In genomic region chr4:21879187-21879586, GRCh38 we compare ENCODE assay signal across 17 cellular contexts.
DNase-seq lines count a peak whose midpoint lies in the region; ATAC-seq, FAIRE-seq and TF ChIP-seq lines count a peak whose summit lies in the region.
"Had no signal": no experiment of that assay in that cellular context is flagged by ENCODE, and none has a peak within 500 bp of the region (broad histone marks: within the 10 kb centered on the region; RNA-seq: fewer than 3 reads in every experiment).

No MANE protein-coding gene starts in this region.

- H4K20me1 ChIP-seq in HepG2 (ENCODE audit: insufficient read depth, low read length) (no peaks in the 10 kb centered on the region), endothelial cell of umbilical vein (replicated peaks; ENCODE audit: control insufficient read depth, extremely low read depth, insufficient read depth, low read length) (no peaks in the 10 kb centered on the region)
- H4K20me1 ChIP-seq: BLaER1 treated with 17β-estradiol and CSF1 and Interleukin-3, amounts not matched to agents 10 nM and 100 nM had no signal

- H3K27me3 ChIP-seq in HepG2 (ENCODE audit: control insufficient read depth in 1 of 2, insufficient read depth in 2 of 2, low read length in 2 of 2) (no peaks in the 10 kb centered on the region), right lobe of liver (no peaks in the 10 kb centered on the region), NT2/D1 (ENCODE audit: insufficient read depth, insufficient read length) (no peaks in the 10 kb centered on the region), endothelial cell of umbilical vein (ENCODE audit: control insufficient read depth in 2 of 2, insufficient read depth in 2 of 2, low read length in 2 of 2) (no peaks in the 10 kb centered on the region), ascending aorta (no peaks in the 10 kb centered on the region)
- H3K27me3 ChIP-seq: adrenal gland; BLaER1 treated with 17β-estradiol and CSF1 and Interleukin-3, amounts not matched to agents 10 nM and 100 nM had no signal

- WGBS in HepG2 (ENCODE audit: low lambda C conversion rate) = 0% methylated on average over 3 of the region's 3 CpGs
- 69% methylated on average over 2 of the region's 3 CpGs for WGBS in right lobe of liver (ENCODE audit: insufficient coverage, low coverage, low lambda C conversion rate, missing lambda C conversion rate)

- CTCF ChIA-PET in HepG2 (lab: Yijun Ruan, JAX; ENCODE audit: low intra/inter-chr PET ratio, low total read pairs) = no interaction called here
- CTCF ChIA-PET in endothelial cell of umbilical vein (lab: Charles Lee) = interaction anchor here (0.6 to 1.9 kb wide), 3 partner anchors 21 to 512 kb away, joined by 3 to 20 read pairs (median 4); no protein-coding TSS in a partner anchor

- H3K27ac ChIP-seq in HepG2 (ENCODE audit: extremely low read length, insufficient read depth, low read length) = no peak overlapping the region
- no peak overlapping the region for H3K27ac ChIP-seq in right lobe of liver
- H3K27ac ChIP-seq in endothelial cell of umbilical vein (ENCODE audit: insufficient read depth, low read depth, low read length) = no peak overlapping the region
- H3K27ac ChIP-seq in ascending aorta = no peak overlapping the region
- H3K27ac ChIP-seq: adrenal gland; BLaER1 treated with 17β-estradiol and CSF1 and Interleukin-3, amounts not matched to agents 10 nM and 100 nM; HL-60 had no signal

- FAIRE-seq in HepG2 (lab: Jason Lieb, UNC) (no peak), endothelial cell of umbilical vein (lab: Jason Lieb, UNC) (no peak)
- FAIRE-seq: endometrium, kidney had no signal

- H2AFZ ChIP-seq in HepG2 (ENCODE audit: low read length) (no peak overlapping the region), endothelial cell of umbilical vein (ENCODE audit: low read depth, low read length) (no peak overlapping the region)

- ATAC-seq in HepG2 (peak; percentile 76), right lobe of liver (no peak)

- no peaks in the 10 kb centered on the region for H3K36me3 ChIP-seq in HepG2 (replicated peaks in 1 of 2; ENCODE audit: control insufficient read depth in 1 of 2, insufficient read depth in 2 of 2, low read length in 2 of 2)
- no peaks in the 10 kb centered on the region for H3K36me3 ChIP-seq in right lobe of liver
- H3K36me3 ChIP-seq in NT2/D1 (ENCODE audit: insufficient read depth, insufficient read length, low read length) = no peaks in the 10 kb centered on the region
- no peaks in the 10 kb centered on the region for H3K36me3 ChIP-seq in endothelial cell of umbilical vein (ENCODE audit: control insufficient read depth in 2 of 2, extremely low read depth in 1 of 2, insufficient read depth in 2 of 2, low read length in 2 of 2)
- H3K36me3 ChIP-seq in ascending aorta = no peaks in the 10 kb centered on the region
- H3K36me3 ChIP-seq: adrenal gland; BLaER1 treated with 17β-estradiol and CSF1 and Interleukin-3, amounts not matched to agents 10 nM and 100 nM had no signal

- H3K4me2 ChIP-seq in HepG2 (ENCODE audit: low read depth, low read length) (no peak overlapping the region), endothelial cell of umbilical vein (ENCODE audit: insufficient read depth, low read length) (no peak overlapping the region)
- H3K4me2 ChIP-seq: BLaER1 treated with 17β-estradiol and CSF1 and Interleukin-3, amounts not matched to agents 10 nM and 100 nM had no signal

- no peak for TF ChIP-seq RAD21 in HepG2 (CRISPR knock-in tag; IDR thresholded peaks at IDR 0.05)

- DNase-seq in HepG2 (ENCODE audit: low spot score) (peak; percentile 5), right lobe of liver (no peak), NT2/D1 (ENCODE audit: low read depth, low spot score) (peak; percentile 16), endothelial cell of umbilical vein (ENCODE audit: low read depth, low spot score) (peak; percentile 22), retinal pigment epithelial cell (ENCODE audit: low read depth) (no peak), NCI-H2029 treated with DMSO at 0.1 percent for 48 hours (lab: John Stamatoyannopoulos, UW) (no peak), SW480 (ENCODE audit: low spot score) (no peak), ascending aorta (ENCODE audit: low spot score in 2 of 2) (no peak)
- DNase-seq: activated CD8-positive, alpha-beta memory T cell treated with anti-CD3 and anti-CD28 coated beads, Interleukin-2, amount 50 U/mL, for 4 hours; adrenal gland; kidney; NCI-H82; nucleus accumbens; stimulated activated CD4-positive, alpha-beta T cell treated with anti-CD3 and anti-CD28 coated beads, Interleukin-1b, Interleukin-23, amount 100 ng/mL, for 48 hours had no signal

- intact Hi-C loops in HepG2 (cut with micrococcal nuclease; ENCODE audit: unreplicated experiment) = loop anchor here (1.0 kb wide), 1 partner anchor 90 kb away; no protein-coding TSS in a partner anchor
- intact Hi-C loops in right lobe of liver (cut with DNase I) = no loop called here
- intact Hi-C loops in endothelial cell of umbilical vein (cut with micrococcal nuclease) = loop anchor here (2.0 kb wide), 1 partner anchor 88 kb away; no protein-coding TSS in a partner anchor
- intact Hi-C loops in ascending aorta (cut with DNase I) = no loop called here

- TF ChIP-seq CTCF in HepG2 (CRISPR knock-in tag; IDR thresholded peaks at IDR 0.05) = no peak
- TF ChIP-seq CTCF in right lobe of liver (IDR thresholded peaks at IDR 0.05) = no peak
- TF ChIP-seq CTCF in endothelial cell of umbilical vein (IDR thresholded peaks at IDR 0.05; ENCODE audit: extremely low read depth in 1 of 2, insufficient read depth in 1 of 2, low read depth in 1 of 2, low read length in 2 of 2) = peak in 1 of 2 donors; percentile 13
- peak; percentile 25 for TF ChIP-seq CTCF in retinal pigment epithelial cell (conservative IDR thresholded peaks at IDR 0.05; ENCODE audit: low read depth, low read length)
- TF ChIP-seq CTCF in ascending aorta (IDR thresholded peaks at IDR 0.05) = no peak

- BruUV-seq in HepG2 (replicated peaks; lab: Mats Ljungman, UMichigan) = no TSS peak
- no TSS peak for BruUV-seq in endothelial cell of umbilical vein (replicated peaks; lab: Mats Ljungman, UMichigan)

- TF ChIP-seq EP300 in HepG2 (IDR thresholded peaks at IDR 0.05; ENCODE audit: low read depth in 2 of 2, low read length in 2 of 2) = no peak
- TF ChIP-seq EP300 in HepG2 (CRISPR knock-in tag; IDR thresholded peaks at IDR 0.05; ENCODE audit: borderline replicate concordance) = no peak

- H3K4me3 ChIP-seq in HepG2 (replicated peaks in 1 of 3; ENCODE audit: insufficient read depth in 1 of 3, low read depth in 2 of 3, low read length in 3 of 3) = no peak overlapping the region
- no peak overlapping the region for H3K4me3 ChIP-seq in right lobe of liver
- no peak overlapping the region for H3K4me3 ChIP-seq in NT2/D1 (ENCODE audit: insufficient read length, low read depth)
- no peak overlapping the region for H3K4me3 ChIP-seq in endothelial cell of umbilical vein (replicated peaks in 1 of 3; ENCODE audit: insufficient read depth in 1 of 3, low read depth in 1 of 3, low read length in 3 of 3)
- no peak overlapping the region for H3K4me3 ChIP-seq in retinal pigment epithelial cell (ENCODE audit: low read length)
- no peak overlapping the region for H3K4me3 ChIP-seq in ascending aorta
- H3K4me3 ChIP-seq: adrenal gland; BLaER1 treated with 17β-estradiol and CSF1 and Interleukin-3, amounts not matched to agents 10 nM and 100 nM had no signal

- H3K9me1 ChIP-seq in endothelial cell of umbilical vein (replicated peaks; ENCODE audit: control insufficient read depth, extremely low read depth, insufficient read depth, low read length) = no peaks in the 10 kb centered on the region

- in situ Hi-C loops in HepG2 (cut with HindIII; ENCODE audit: extremely low pct_ligation_motif_present, low pct_unique_long_range_greater_than_20kb) = no loop called here

- POLR2A ChIA-PET in HepG2 (lab: Yijun Ruan, JAX) = no interaction called here
- POLR2A ChIA-PET in endothelial cell of umbilical vein (lab: Charles Lee) = no interaction called here

- H3K9ac ChIP-seq in HepG2 (ENCODE audit: insufficient read depth, low read depth, low read length) (no peak overlapping the region), NT2/D1 (ENCODE audit: insufficient read length, low read depth) (no peak overlapping the region), endothelial cell of umbilical vein (replicated peaks; ENCODE audit: extremely low read depth, insufficient read depth, low read length) (no peak overlapping the region)
- H3K9ac ChIP-seq: BLaER1 treated with 17β-estradiol and CSF1 and Interleukin-3, amounts not matched to agents 10 nM and 100 nM had no signal

- no peak for TF ChIP-seq POLR2A in HepG2 (IDR thresholded peaks at IDR 0.05; ENCODE audit: insufficient read depth in 1 of 2, low read depth in 2 of 2, low read length in 2 of 2)
- no peak for TF ChIP-seq POLR2A in right lobe of liver (IDR thresholded peaks at IDR 0.05)
- TF ChIP-seq POLR2A in endothelial cell of umbilical vein (IDR thresholded peaks at IDR 0.05; ENCODE audit: low read depth, low read length) = no peak

- no peaks in the 10 kb centered on the region for H3K9me3 ChIP-seq in HepG2 (ENCODE audit: low read length)
- no peaks in the 10 kb centered on the region for H3K9me3 ChIP-seq in right lobe of liver
- no peaks in the 10 kb centered on the region for H3K9me3 ChIP-seq in NT2/D1 (ENCODE audit: insufficient read depth, low read length)
- H3K9me3 ChIP-seq in endothelial cell of umbilical vein (replicated peaks; ENCODE audit: control insufficient read depth, insufficient read depth, low read length) = no peaks in the 10 kb centered on the region
- H3K9me3 ChIP-seq in ascending aorta = no peaks in the 10 kb centered on the region
- H3K9me3 ChIP-seq: adrenal gland; BLaER1 treated with 17β-estradiol and CSF1 and Interleukin-3, amounts not matched to agents 10 nM and 100 nM had no signal

- H3K4me1 ChIP-seq in HepG2 (ENCODE audit: insufficient read depth, low read length) = no peaks in the 10 kb centered on the region
- H3K4me1 ChIP-seq in right lobe of liver = no peaks in the 10 kb centered on the region
- no peaks in the 10 kb centered on the region for H3K4me1 ChIP-seq in NT2/D1 (ENCODE audit: insufficient read depth, insufficient read length)
- no peaks in the 10 kb centered on the region for H3K4me1 ChIP-seq in endothelial cell of umbilical vein (ENCODE audit: control insufficient read depth, extremely low read depth, insufficient read depth, low read length)
- H3K4me1 ChIP-seq in ascending aorta = no peaks in the 10 kb centered on the region
- H3K4me1 ChIP-seq: adrenal gland; BLaER1 treated with 17β-estradiol and CSF1 and Interleukin-3, amounts not matched to agents 10 nM and 100 nM had no signal

- H3K79me2 ChIP-seq in HepG2 (ENCODE audit: insufficient read depth, low read length) (no peaks in the 10 kb centered on the region), endothelial cell of umbilical vein (ENCODE audit: control insufficient read depth, insufficient read depth, low read length) (no peaks in the 10 kb centered on the region)

- dilution Hi-C loops in endothelial cell of umbilical vein (cut with MboI; ENCODE audit: extremely low pct_ligation_motif_present, low sequenced_read_pairs) = no loop called here

TF ChIP-seq in endothelial cell of umbilical vein, 7 proteins besides CTCF, POLR2A, EP300 and RAD21 (continues in another document):
- TF ChIP-seq POLR2AphosphoS5 (IDR thresholded peaks at IDR 0.05; ENCODE audit: insufficient read depth, low read depth, low read length) (no peak), FOS (IDR thresholded peaks at IDR 0.05; ENCODE audit: borderline replicate concordance, insufficient read depth, low read length) (no peak), MYC (IDR thresholded peaks at IDR 0.05; ENCODE audit: low read depth, low read length) (no peak), JUN (IDR thresholded peaks at IDR 0.05; ENCODE audit: borderline replicate concordance, insufficient read depth, insufficient read length, low read depth) (no peak)

Comparison
In these comparisons a context has a peak if more than half of its experiments do, and no peak if none do; other contexts are left out.
1. DNase-seq: peak in HepG2 (single experiment), NT2/D1 (single experiment) and endothelial cell of umbilical vein (single experiment); none in right lobe of liver (0 of 3), retinal pigment epithelial cell (single experiment), NCI-H2029 treated with DMSO at 0.1 percent for 48 hours (single experiment), SW480 (single experiment) and ascending aorta (0 of 2).
2. intact Hi-C loops: an anchor here in HepG2 (1.0 kb wide) and endothelial cell of umbilical vein (2.0 kb wide); none called in right lobe of liver and ascending aorta.